ENCODE assay signal across 1 cellular context in genomic region chr14:60723218-60724079, GRCh38.
TF ChIP-seq lines count a peak whose summit lies in the region.

No MANE protein-coding gene starts in this region.

TF ChIP-seq in K562, 482 proteins besides CTCF, POLR2A, EP300 and RAD21 (continued from another document):
- TF ChIP-seq, protein P1, sequence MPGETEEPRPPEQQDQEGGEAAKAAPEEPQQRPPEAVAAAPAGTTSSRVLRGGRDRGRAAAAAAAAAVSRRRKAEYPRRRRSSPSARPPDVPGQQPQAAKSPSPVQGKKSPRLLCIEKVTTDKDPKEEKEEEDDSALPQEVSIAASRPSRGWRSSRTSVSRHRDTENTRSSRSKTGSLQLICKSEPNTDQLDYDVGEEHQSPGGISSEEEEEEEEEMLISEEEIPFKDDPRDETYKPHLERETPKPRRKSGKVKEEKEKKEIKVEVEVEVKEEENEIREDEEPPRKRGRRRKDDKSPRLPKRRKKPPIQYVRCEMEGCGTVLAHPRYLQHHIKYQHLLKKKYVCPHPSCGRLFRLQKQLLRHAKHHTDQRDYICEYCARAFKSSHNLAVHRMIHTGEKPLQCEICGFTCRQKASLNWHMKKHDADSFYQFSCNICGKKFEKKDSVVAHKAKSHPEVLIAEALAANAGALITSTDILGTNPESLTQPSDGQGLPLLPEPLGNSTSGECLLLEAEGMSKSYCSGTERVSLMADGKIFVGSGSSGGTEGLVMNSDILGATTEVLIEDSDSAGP (CRISPR knock-in tag; IDR thresholded peaks at IDR 0.05), result no peak
- peak; percentile 13 for TF ChIP-seq TBP (optimal IDR thresholded peaks at IDR 0.05; ENCODE audit: low read depth, low read length)
- no peak for TF ChIP-seq ATF6 (CRISPR knock-in tag; IDR thresholded peaks at IDR 0.05)
- TF ChIP-seq, protein P2, sequence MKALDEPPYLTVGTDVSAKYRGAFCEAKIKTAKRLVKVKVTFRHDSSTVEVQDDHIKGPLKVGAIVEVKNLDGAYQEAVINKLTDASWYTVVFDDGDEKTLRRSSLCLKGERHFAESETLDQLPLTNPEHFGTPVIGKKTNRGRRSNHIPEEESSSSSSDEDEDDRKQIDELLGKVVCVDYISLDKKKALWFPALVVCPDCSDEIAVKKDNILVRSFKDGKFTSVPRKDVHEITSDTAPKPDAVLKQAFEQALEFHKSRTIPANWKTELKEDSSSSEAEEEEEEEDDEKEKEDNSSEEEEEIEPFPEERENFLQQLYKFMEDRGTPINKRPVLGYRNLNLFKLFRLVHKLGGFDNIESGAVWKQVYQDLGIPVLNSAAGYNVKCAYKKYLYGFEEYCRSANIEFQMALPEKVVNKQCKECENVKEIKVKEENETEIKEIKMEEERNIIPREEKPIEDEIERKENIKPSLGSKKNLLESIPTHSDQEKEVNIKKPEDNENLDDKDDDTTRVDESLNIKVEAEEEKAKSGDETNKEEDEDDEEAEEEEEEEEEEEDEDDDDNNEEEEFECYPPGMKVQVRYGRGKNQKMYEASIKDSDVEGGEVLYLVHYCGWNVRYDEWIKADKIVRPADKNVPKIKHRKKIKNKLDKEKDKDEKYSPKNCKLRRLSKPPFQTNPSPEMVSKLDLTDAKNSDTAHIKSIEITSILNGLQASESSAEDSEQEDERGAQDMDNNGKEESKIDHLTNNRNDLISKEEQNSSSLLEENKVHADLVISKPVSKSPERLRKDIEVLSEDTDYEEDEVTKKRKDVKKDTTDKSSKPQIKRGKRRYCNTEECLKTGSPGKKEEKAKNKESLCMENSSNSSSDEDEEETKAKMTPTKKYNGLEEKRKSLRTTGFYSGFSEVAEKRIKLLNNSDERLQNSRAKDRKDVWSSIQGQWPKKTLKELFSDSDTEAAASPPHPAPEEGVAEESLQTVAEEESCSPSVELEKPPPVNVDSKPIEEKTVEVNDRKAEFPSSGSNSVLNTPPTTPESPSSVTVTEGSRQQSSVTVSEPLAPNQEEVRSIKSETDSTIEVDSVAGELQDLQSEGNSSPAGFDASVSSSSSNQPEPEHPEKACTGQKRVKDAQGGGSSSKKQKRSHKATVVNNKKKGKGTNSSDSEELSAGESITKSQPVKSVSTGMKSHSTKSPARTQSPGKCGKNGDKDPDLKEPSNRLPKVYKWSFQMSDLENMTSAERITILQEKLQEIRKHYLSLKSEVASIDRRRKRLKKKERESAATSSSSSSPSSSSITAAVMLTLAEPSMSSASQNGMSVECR (CRISPR knock-in tag; IDR thresholded peaks at IDR 0.05), result 0 out of 2 replicates have a peak, but pooled peaks have one; percentile 30
- no peak for TF ChIP-seq U2AF1 (optimal IDR thresholded peaks at IDR 0.05; ENCODE audit: low read depth, low read length)
- peak; percentile 13 for TF ChIP-seq TAF1 (IDR thresholded peaks at IDR 0.05; ENCODE audit: control insufficient read depth, extremely low read depth, insufficient read depth, low read length, severe bottlenecking)
- TF ChIP-seq ZNF354B (CRISPR knock-in tag; IDR thresholded peaks at IDR 0.05), result no peak
- no peak for TF ChIP-seq BDP1 (IDR thresholded peaks at IDR 0.05; ENCODE audit: insufficient read depth, insufficient read length)
- TF ChIP-seq LEF1 (IDR thresholded peaks at IDR 0.05), result no peak
- peak; percentile 74 for TF ChIP-seq RBBP5 (IDR thresholded peaks at IDR 0.05; ENCODE audit: borderline replicate concordance, insufficient read depth, low read length, poor library complexity, severe bottlenecking)
- TF ChIP-seq ZNF224 (CRISPR knock-in tag; IDR thresholded peaks at IDR 0.05), result no peak
- TF ChIP-seq SAFB (IDR thresholded peaks at IDR 0.05; ENCODE audit: borderline replicate concordance, low read depth, low read length), result 0 out of 2 replicates have a peak, but pooled peaks have one; percentile 11
- peak; percentile 45; the same call in 1 of the 2 replicates for TF ChIP-seq BRD4 (IDR thresholded peaks at IDR 0.05)
- peak in 1 of 2 experiments; percentile 37; a peak in 2 of 4 replicates for TF ChIP-seq MAZ (CRISPR knock-in tag; conservative IDR thresholded peaks at IDR 0.05 in 1 of 2, IDR thresholded peaks at IDR 0.05 in 1 of 2)
- TF ChIP-seq, protein P3, sequence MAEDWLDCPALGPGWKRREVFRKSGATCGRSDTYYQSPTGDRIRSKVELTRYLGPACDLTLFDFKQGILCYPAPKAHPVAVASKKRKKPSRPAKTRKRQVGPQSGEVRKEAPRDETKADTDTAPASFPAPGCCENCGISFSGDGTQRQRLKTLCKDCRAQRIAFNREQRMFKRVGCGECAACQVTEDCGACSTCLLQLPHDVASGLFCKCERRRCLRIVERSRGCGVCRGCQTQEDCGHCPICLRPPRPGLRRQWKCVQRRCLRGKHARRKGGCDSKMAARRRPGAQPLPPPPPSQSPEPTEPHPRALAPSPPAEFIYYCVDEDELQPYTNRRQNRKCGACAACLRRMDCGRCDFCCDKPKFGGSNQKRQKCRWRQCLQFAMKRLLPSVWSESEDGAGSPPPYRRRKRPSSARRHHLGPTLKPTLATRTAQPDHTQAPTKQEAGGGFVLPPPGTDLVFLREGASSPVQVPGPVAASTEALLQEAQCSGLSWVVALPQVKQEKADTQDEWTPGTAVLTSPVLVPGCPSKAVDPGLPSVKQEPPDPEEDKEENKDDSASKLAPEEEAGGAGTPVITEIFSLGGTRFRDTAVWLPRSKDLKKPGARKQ (CRISPR knock-in tag; IDR thresholded peaks at IDR 0.05), result no peak
- no peak for TF ChIP-seq RBM34 (IDR thresholded peaks at IDR 0.05; ENCODE audit: borderline replicate concordance, insufficient read depth, low read length)
- no peak for TF ChIP-seq GABPB1 (CRISPR knock-in tag; IDR thresholded peaks at IDR 0.05)
- peak; percentile 76 for TF ChIP-seq ZFX (CRISPR knock-in tag; IDR thresholded peaks at IDR 0.05)
- TF ChIP-seq STAT6 (CRISPR knock-in tag; IDR thresholded peaks at IDR 0.05), result no peak
- TF ChIP-seq GATAD2A (IDR thresholded peaks at IDR 0.05), result no peak
- TF ChIP-seq RBFOX2 (IDR thresholded peaks at IDR 0.05; ENCODE audit: low read depth, low read length), result peak; percentile 78
- no peak for TF ChIP-seq FOXA1 (IDR thresholded peaks at IDR 0.05; ENCODE audit: borderline replicate concordance)
- TF ChIP-seq FOXK1 (CRISPR knock-in tag; IDR thresholded peaks at IDR 0.05; ENCODE audit: borderline replicate concordance), result no peak
- no peak for TF ChIP-seq ZNF76 (CRISPR knock-in tag; IDR thresholded peaks at IDR 0.05; ENCODE audit: borderline replicate concordance)
- TF ChIP-seq PML (IDR thresholded peaks at IDR 0.05; ENCODE audit: low read length), result no peak
- no peak for TF ChIP-seq ZNF140 (CRISPR knock-in tag; IDR thresholded peaks at IDR 0.05)
- TF ChIP-seq TCF7 (IDR thresholded peaks at IDR 0.05; ENCODE audit: borderline replicate concordance), result no peak
- peak in 1 of 2 experiments; percentile 32 for TF ChIP-seq E2F6 (IDR thresholded peaks at IDR 0.05; ENCODE audit: borderline replicate concordance in 1 of 2, extremely low read depth in 1 of 2, insufficient read depth in 1 of 2, insufficient read length in 1 of 2, low read depth in 1 of 2, low read length in 1 of 2, poor library complexity in 1 of 2, severe bottlenecking in 1 of 2)
